In the genomic region with DNA sequence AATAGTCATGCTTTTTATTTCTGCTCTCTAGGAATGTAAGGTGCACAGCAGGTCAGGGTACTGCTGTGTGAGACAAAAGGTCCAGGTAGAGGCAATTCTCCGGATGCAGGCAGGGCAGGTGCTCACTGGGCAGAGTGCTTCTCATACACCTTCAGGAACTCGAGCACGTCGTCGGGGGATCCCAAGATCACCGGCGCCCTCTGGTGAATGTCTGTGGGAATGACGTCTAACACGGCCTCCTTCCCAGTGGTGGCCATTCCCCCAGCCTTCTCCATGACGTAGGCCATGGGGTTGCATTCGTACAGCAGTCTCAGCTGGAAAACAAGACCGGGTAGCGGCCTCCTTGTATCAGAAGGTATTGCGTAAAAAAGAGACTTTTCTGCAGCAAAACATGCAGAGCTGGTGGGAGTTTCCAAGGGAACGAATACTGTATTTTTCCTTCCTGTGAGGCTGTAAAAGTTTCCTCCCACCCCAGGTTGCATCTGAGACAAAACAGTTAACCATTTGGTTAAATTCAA, we compare ENCODE assay signal across 9 cellular contexts. TPM values are rescaled to one million over a fixed set of nuclear protein-coding genes. Genes with fewer than 3 reads are reported as not detected.
A peak's percentile ranks its signal among the peaks of the same experiment; 100 is the strongest.
DNase-seq lines count a peak whose midpoint lies in the region; ATAC-seq, FAIRE-seq and TF ChIP-seq lines count a peak whose summit lies in the region.
"Had no signal": no experiment of that assay in that cellular context is flagged by ENCODE, and none has a peak within 500 bp of the region (broad histone marks: within the 10 kb centered on the region; RNA-seq: fewer than 3 reads in every experiment).

No MANE protein-coding gene starts in this region.

- H3K27ac Mint-ChIP-seq in activated T-helper 2 cell treated with anti-CD3 and anti-CD28 coated beads, Interferon-gamma antibody, Interleukin-2, Interleukin-4, amounts not matched to agents 10 μg/mL and 5 μg/mL and 100 μg/mL, durations not matched to agents 14 hours and 24 hours and 36 hours, result no peak overlapping the region
- H3K27ac Mint-ChIP-seq: dendritic cell treated with granulocyte-macrophage colony-stimulating factor and Interleukin-4, amounts not matched to agents 40 ng/mL and 50 ng/mL, for 4 days had no signal

- no peak overlapping the region for H2AFZ ChIP-seq in osteoblast (ENCODE audit: low read length)

- peak; percentile 69 for TF ChIP-seq CTCF in osteoblast (IDR thresholded peaks at IDR 0.05; ENCODE audit: extremely low read depth, low read depth, low read length)
- peak; percentile 24 for TF ChIP-seq CTCF in thoracic aorta (IDR thresholded peaks at IDR 0.05)

- intact Hi-C loops in activated T-helper 2 cell treated with anti-CD3 and anti-CD28 coated beads, Interferon-gamma antibody, Interleukin-2, Interleukin-4, amounts not matched to agents 10 μg/mL and 5 μg/mL and 100 μg/mL, durations not matched to agents 14 hours and 24 hours and 36 hours (cut with micrococcal nuclease), result loop anchor here (2.0 kb wide), 1 partner anchor 49 kb away; the partner anchor contains the start of gene PCAT7

- H3K9me3 ChIP-seq in osteoblast (ENCODE audit: low read depth, low read length) (no peaks in the 10 kb centered on the region), thoracic aorta (no peaks in the 10 kb centered on the region)

- DNase-seq in EH (ENCODE audit: low read depth), result peak; percentile 74
- DNase-seq in HuH-7 (ENCODE audit: low spot score), result peak; percentile 91
- peak; percentile 83 for DNase-seq in RKO (ENCODE audit: low spot score)
- DNase-seq in activated T-helper 2 cell treated with anti-CD3 and anti-CD28 coated beads, Interferon-gamma antibody, Interleukin-2, Interleukin-4, amounts not matched to agents 10 μg/mL and 5 μg/mL and 100 μg/mL, durations not matched to agents 14 hours and 24 hours and 36 hours (ENCODE audit: low spot score), result peak; percentile 54
- DNase-seq in frontal cortex (ENCODE audit: low spot score in 2 of 2), result peak; percentile 44 to 82
- DNase-seq in osteoblast (ENCODE audit: insufficient read length, low spot score, missing footprints), result peak; percentile 97
- no peak for DNase-seq in thoracic aorta (ENCODE audit: low spot score)
- no peak for DNase-seq in cerebellar nuclear complex (lab: John Stamatoyannopoulos, UW)

- peak overlapping the region; percentile 42 for H3K4me2 ChIP-seq in osteoblast (ENCODE audit: insufficient read depth, low read length)

- H3K4me3 Mint-ChIP-seq in activated T-helper 2 cell treated with anti-CD3 and anti-CD28 coated beads, Interferon-gamma antibody, Interleukin-2, Interleukin-4, amounts not matched to agents 10 μg/mL and 5 μg/mL and 100 μg/mL, durations not matched to agents 14 hours and 24 hours and 36 hours (ENCODE audit: low read depth), result no peak overlapping the region
- H3K4me3 Mint-ChIP-seq: dendritic cell treated with granulocyte-macrophage colony-stimulating factor and Interleukin-4, amounts not matched to agents 40 ng/mL and 50 ng/mL, for 4 days had no signal

- H3K4me1 Mint-ChIP-seq in activated T-helper 2 cell treated with anti-CD3 and anti-CD28 coated beads, Interferon-gamma antibody, Interleukin-2, Interleukin-4, amounts not matched to agents 10 μg/mL and 5 μg/mL and 100 μg/mL, durations not matched to agents 14 hours and 24 hours and 36 hours (ENCODE audit: low read depth), result peaks cover 4% of the 10 kb centered on the region

- no peaks in the 10 kb centered on the region for H4K20me1 ChIP-seq in osteoblast (ENCODE audit: insufficient read depth, low read length)

- FAIRE-seq in frontal cortex (lab: Jason Lieb, UNC), result no peak

- H3K79me2 ChIP-seq in osteoblast (ENCODE audit: insufficient read depth, low read length), result no peaks in the 10 kb centered on the region

- H3K4me1 ChIP-seq in osteoblast (ENCODE audit: insufficient read depth, low read length) (no peaks in the 10 kb centered on the region), thoracic aorta (ENCODE audit: control insufficient read depth in 1 of 2, low read depth in 2 of 2) (peaks cover 0 to 6% of the 10 kb centered on the region in 2 donors)

- H3K36me3 Mint-ChIP-seq in activated T-helper 2 cell treated with anti-CD3 and anti-CD28 coated beads, Interferon-gamma antibody, Interleukin-2, Interleukin-4, amounts not matched to agents 10 μg/mL and 5 μg/mL and 100 μg/mL, durations not matched to agents 14 hours and 24 hours and 36 hours (ENCODE audit: low read depth), result no peaks in the 10 kb centered on the region

- no peak overlapping the region for H3K27ac ChIP-seq in osteoblast (ENCODE audit: low read depth, low read length)
- no peak overlapping the region for H3K27ac ChIP-seq in thoracic aorta

- H3K27me3 Mint-ChIP-seq in activated T-helper 2 cell treated with anti-CD3 and anti-CD28 coated beads, Interferon-gamma antibody, Interleukin-2, Interleukin-4, amounts not matched to agents 10 μg/mL and 5 μg/mL and 100 μg/mL, durations not matched to agents 14 hours and 24 hours and 36 hours (ENCODE audit: low read depth), result peaks cover 27% of the 10 kb centered on the region
- H3K27me3 Mint-ChIP-seq: dendritic cell treated with granulocyte-macrophage colony-stimulating factor and Interleukin-4, amounts not matched to agents 40 ng/mL and 50 ng/mL, for 4 days had no signal

- H3K27me3 ChIP-seq in osteoblast (ENCODE audit: insufficient read depth, low read length) (peaks cover 42% of the 10 kb centered on the region), thoracic aorta (replicated peaks; ENCODE audit: insufficient read depth) (no peaks in the 10 kb centered on the region)

- no peak for ATAC-seq in thoracic aorta (ENCODE audit: insufficient number of reproducible peaks, low FRiP score, low read depth)

- H3K9me3 Mint-ChIP-seq in activated T-helper 2 cell treated with anti-CD3 and anti-CD28 coated beads, Interferon-gamma antibody, Interleukin-2, Interleukin-4, amounts not matched to agents 10 μg/mL and 5 μg/mL and 100 μg/mL, durations not matched to agents 14 hours and 24 hours and 36 hours, result no peaks in the 10 kb centered on the region
- H3K9me3 Mint-ChIP-seq: dendritic cell treated with granulocyte-macrophage colony-stimulating factor and Interleukin-4, amounts not matched to agents 40 ng/mL and 50 ng/mL, for 4 days had no signal

- H3K4me3 ChIP-seq in osteoblast (ENCODE audit: insufficient read depth, low read length) (no peak overlapping the region), thoracic aorta (no peak overlapping the region)

- H3K36me3 ChIP-seq in osteoblast (ENCODE audit: insufficient read depth, low read length), result no peaks in the 10 kb centered on the region
- no peaks in the 10 kb centered on the region for H3K36me3 ChIP-seq in thoracic aorta

RNA-seq across cellular contexts. Expression of gene FBP2, which starts 9.7 kb away (rescaled TPM):
- not detected in 2 replicates for total RNA-seq in activated T-helper 2 cell treated with anti-CD3 and anti-CD28 coated beads, Interferon-gamma antibody, Interleukin-2, Interleukin-4, amounts not matched to agents 10 μg/mL and 5 μg/mL and 100 μg/mL, durations not matched to agents 14 hours and 24 hours and 36 hours
- total RNA-seq in frontal cortex (not detected), osteoblast (not detected in 2 replicates), thoracic aorta (under 1 TPM in 1 of 2 donors, not detected in 1; 0.49 TPM)

RNA-seq across cellular contexts. Expression of gene FBP1, which starts 36.0 kb away (rescaled TPM):
- 0.23 TPM in 1 of 2 replicates, not detected in the other for total RNA-seq in activated T-helper 2 cell treated with anti-CD3 and anti-CD28 coated beads, Interferon-gamma antibody, Interleukin-2, Interleukin-4, amounts not matched to agents 10 μg/mL and 5 μg/mL and 100 μg/mL, durations not matched to agents 14 hours and 24 hours and 36 hours
- total RNA-seq in frontal cortex, result not detected
- total RNA-seq in osteoblast, result 0.72 TPM in 1 of 2 replicates, not detected in the other
- total RNA-seq in thoracic aorta, result 1 to 10 TPM; 3.8 to 6.6 TPM

RNA-seq across cellular contexts. Expression of gene PCAT7, which starts 48.4 kb away (rescaled TPM):
- total RNA-seq in activated T-helper 2 cell treated with anti-CD3 and anti-CD28 coated beads, Interferon-gamma antibody, Interleukin-2, Interleukin-4, amounts not matched to agents 10 μg/mL and 5 μg/mL and 100 μg/mL, durations not matched to agents 14 hours and 24 hours and 36 hours, result not detected in 2 replicates
- total RNA-seq in frontal cortex, result not detected
- under 0.01 and 0.36 TPM in 2 replicates for total RNA-seq in osteoblast
- total RNA-seq in thoracic aorta, result not detected

Comparison
In these comparisons a context has a peak if more than half of its experiments do, and no peak if none do; other contexts are left out.
1. DNase-seq: peak in EH (single experiment), HuH-7 (single experiment), RKO (single experiment), activated T-helper 2 cell treated with anti-CD3 and anti-CD28 coated beads, Interferon-gamma antibody, Interleukin-2, Interleukin-4, amounts not matched to agents 10 μg/mL and 5 μg/mL and 100 μg/mL, durations not matched to agents 14 hours and 24 hours and 36 hours (single experiment), frontal cortex (2 of 2) and osteoblast (single experiment); none in thoracic aorta (single experiment) and cerebellar nuclear complex (0 of 2).